8 cellular contexts compared by ENCODE assay signal in the genomic region with DNA sequence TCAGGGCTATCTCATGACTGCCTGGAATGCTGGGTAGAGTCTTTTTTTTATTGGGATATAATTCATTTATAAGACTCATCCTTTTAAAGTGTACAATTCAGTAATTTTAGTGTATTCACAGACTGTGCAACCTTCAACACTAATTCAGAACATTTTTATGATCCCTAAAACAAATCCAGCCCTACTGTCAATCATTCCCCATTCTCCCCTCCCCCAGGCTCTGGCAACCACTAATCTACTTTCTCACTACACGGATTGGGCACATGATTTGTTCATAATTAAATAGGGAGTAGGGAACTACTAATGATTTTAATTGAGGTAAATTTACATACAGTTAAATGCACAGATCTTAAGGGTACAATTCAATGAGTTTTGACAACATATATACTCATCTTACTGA.
"Had no signal": no experiment of that assay in that cellular context is flagged by ENCODE, and none has a peak within 500 bp of the region (broad histone marks: within the 10 kb centered on the region; RNA-seq: fewer than 3 reads in every experiment).

No MANE protein-coding gene starts in this region.

- ATAC-seq: HCT116 had no signal

- H3K36me3 ChIP-seq: HAP-1 had no signal

- DNase-seq: GM23248, GOT3, H7, IMR-90, KBM-7 had no signal

- H3K9me3 ChIP-seq: HAP-1 had no signal

- H3K27ac ChIP-seq: GM23248, KMS-11 had no signal

- H3K4me3 ChIP-seq: GM23248, HAP-1 had no signal
